ENCODE assay signal across 19 cellular contexts in genomic region chr6:36659271-36659670, GRCh38. TPM values are rescaled to one million over a fixed set of nuclear protein-coding genes. Genes with fewer than 3 reads are reported as not detected.
A peak's percentile ranks its signal among the peaks of the same experiment; 100 is the strongest.
DNase-seq lines count a peak whose midpoint lies in the region; ATAC-seq and TF ChIP-seq lines count a peak whose summit lies in the region.
"Had no signal": no experiment of that assay in that cellular context is flagged by ENCODE, and none has a peak within 500 bp of the region (broad histone marks: within the 10 kb centered on the region; RNA-seq: fewer than 3 reads in every experiment).

No MANE protein-coding gene starts in this region.

- H3K4me1 ChIP-seq in SJSA1 (replicated peaks) (peaks cover 16% of the 10 kb centered on the region), thyroid gland (peaks cover 6 to 9% of the 10 kb centered on the region in 2 donors)

- H3K27me3 ChIP-seq in SJSA1 (replicated peaks): no peaks in the 10 kb centered on the region
- no peaks in the 10 kb centered on the region for H3K27me3 ChIP-seq in thyroid gland

- 57 to 79% methylated on average over 1 of the region's 1 CpG for WGBS in thyroid gland, 2 donors

- no peak overlapping the region for H3K27ac Mint-ChIP-seq in natural killer cell treated with Interleukin-12 subunit alpha and Interleukin-12 subunit beta and Interleukin-15 and Interleukin-18, amount 100 ng/mL, for 72 hours
- H3K27ac Mint-ChIP-seq in natural killer cell: no peak overlapping the region
- H3K27ac Mint-ChIP-seq: B cell had no signal

- TF ChIP-seq POLR2A in thyroid gland (IDR thresholded peaks at IDR 0.05): no peak

- H3K36me3 Mint-ChIP-seq in natural killer cell treated with Interleukin-12 subunit alpha and Interleukin-12 subunit beta and Interleukin-15 and Interleukin-18, amount 100 ng/mL, for 72 hours: no peaks in the 10 kb centered on the region
- no peaks in the 10 kb centered on the region for H3K36me3 Mint-ChIP-seq in natural killer cell

- H3K27ac ChIP-seq in SJSA1 (no peak overlapping the region), thyroid gland (no peak overlapping the region)
- H3K27ac ChIP-seq: parathyroid adenoma had no signal

- no peaks in the 10 kb centered on the region for H3K9me3 Mint-ChIP-seq in natural killer cell treated with Interleukin-12 subunit alpha and Interleukin-12 subunit beta and Interleukin-15 and Interleukin-18, amount 100 ng/mL, for 72 hours
- H3K9me3 Mint-ChIP-seq in natural killer cell: no peaks in the 10 kb centered on the region

- DNase-seq in natural killer cell treated with Interleukin-12 subunit alpha and Interleukin-12 subunit beta and Interleukin-15 and Interleukin-18, amount 100 ng/mL, for 72 hours (ENCODE audit: low spot score): peak; percentile 25
- DNase-seq in natural killer cell: no peak
- DNase-seq in SJSA1 (ENCODE audit: low read depth in 1 of 2, low spot score in 2 of 2): peak; percentile 46 to 67
- DNase-seq in fibroblast of the aortic adventitia (ENCODE audit: low read depth): peak; percentile 99
- no peak for DNase-seq in NCI-H446 (lab: John Stamatoyannopoulos, UW)
- no peak for DNase-seq in thyroid gland
- no peak for DNase-seq in stimulated activated naive CD4-positive, alpha-beta T cell treated with Interleukin-2 at 50 U/mL for 16 hours (lab: John Stamatoyannopoulos, UW)
- DNase-seq in NCI-H524 (lab: John Stamatoyannopoulos, UW): no peak
- DNase-seq: activated gamma-delta T cell; central memory CD4-positive, alpha-beta T cell; GDM1; Kasumi-1; mesendoderm; NCI-H1930 had no signal

- H3K9me3 ChIP-seq in SJSA1 (replicated peaks) (no peaks in the 10 kb centered on the region; the same call in 1 of the 2 replicates), thyroid gland (no peaks in the 10 kb centered on the region)

- ATAC-seq in natural killer cell treated with Interleukin-12 subunit alpha and Interleukin-12 subunit beta and Interleukin-15 and Interleukin-18, amount 100 ng/mL, for 72 hours: no peak
- ATAC-seq in natural killer cell: no peak

- H3K36me3 ChIP-seq in SJSA1 (no peaks in the 10 kb centered on the region), thyroid gland (no peaks in the 10 kb centered on the region)

- H3K4me3 ChIP-seq in SJSA1: no peak overlapping the region
- no peak overlapping the region for H3K4me3 ChIP-seq in fibroblast of the aortic adventitia (ENCODE audit: low read depth, low read length)
- H3K4me3 ChIP-seq in thyroid gland (replicated peaks in 1 of 3): no peak overlapping the region

- peaks cover 0 to 10% of the 10 kb centered on the region in 2 donors for H3K4me1 Mint-ChIP-seq in natural killer cell treated with Interleukin-12 subunit alpha and Interleukin-12 subunit beta and Interleukin-15 and Interleukin-18, amount 100 ng/mL, for 72 hours (ENCODE audit: low read depth in 2 of 2)
- H3K4me1 Mint-ChIP-seq in natural killer cell: no peaks in the 10 kb centered on the region

- intact Hi-C loops in natural killer cell (cut with micrococcal nuclease): no loop called here
- intact Hi-C loops in thyroid gland (cut with DNase I): no loop called here

- no peak for TF ChIP-seq CTCF in natural killer cell (IDR thresholded peaks at IDR 0.05)
- TF ChIP-seq CTCF in fibroblast of the aortic adventitia (IDR thresholded peaks at IDR 0.05; ENCODE audit: insufficient read depth, low read length): no peak
- no peak for TF ChIP-seq CTCF in thyroid gland (IDR thresholded peaks at IDR 0.05)

- H3K27me3 Mint-ChIP-seq in natural killer cell treated with Interleukin-12 subunit alpha and Interleukin-12 subunit beta and Interleukin-15 and Interleukin-18, amount 100 ng/mL, for 72 hours: peaks cover 27 to 28% of the 10 kb centered on the region in 2 donors
- peaks cover 27 to 31% of the 10 kb centered on the region in 2 donors for H3K27me3 Mint-ChIP-seq in natural killer cell (ENCODE audit: low read depth in 2 of 2)

- H3K4me3 Mint-ChIP-seq in natural killer cell treated with Interleukin-12 subunit alpha and Interleukin-12 subunit beta and Interleukin-15 and Interleukin-18, amount 100 ng/mL, for 72 hours: no peak overlapping the region
- no peak overlapping the region for H3K4me3 Mint-ChIP-seq in natural killer cell
- H3K4me3 Mint-ChIP-seq: B cell had no signal

RNA-seq across cellular contexts. Expression of gene CDKN1A, which starts 19.2 kb away (rescaled TPM):
- 100 to 1,000 TPM; 176 to 617 TPM for total RNA-seq in natural killer cell treated with Interleukin-12 subunit alpha and Interleukin-12 subunit beta and Interleukin-15 and Interleukin-18, amount 100 ng/mL, for 72 hours
- 10 to 100 TPM; 19.1 to 40.7 (median 25.4) TPM for total RNA-seq in natural killer cell
- total RNA-seq in SJSA1 (2014; rRNA removed; shearing (Covaris generic)): 125 and 133 TPM in 2 replicates
- 246 and 749 TPM in 2 replicates for total RNA-seq in fibroblast of the aortic adventitia (ENCODE audit: low replicate concordance)
- total RNA-seq in thyroid gland: 10 to 100 TPM; 41.0 to 64.5 (median 61.8) TPM

RNA-seq across cellular contexts. Expression of gene RAB44, which starts 38.4 kb away (rescaled TPM):
- total RNA-seq in natural killer cell treated with Interleukin-12 subunit alpha and Interleukin-12 subunit beta and Interleukin-15 and Interleukin-18, amount 100 ng/mL, for 72 hours: 1 to 10 TPM; 4.1 to 7.9 TPM
- total RNA-seq in natural killer cell: 10 to 100 TPM in 1 of 3 donors, under 1 TPM in 2; 0.09 to 12.9 (median 0.70) TPM
- total RNA-seq in SJSA1 (2014; rRNA removed; shearing (Covaris generic)): not detected in 2 replicates
- total RNA-seq in fibroblast of the aortic adventitia (ENCODE audit: low replicate concordance): not detected in 2 replicates
- total RNA-seq in thyroid gland: under 1 TPM in 1 of 4 donors, not detected in 3; 0.11 TPM
- total RNA-seq: activated CD8-positive, alpha-beta memory T cell treated with anti-CD3 and anti-CD28 coated beads for 36 hours; H1; SK-MEL-5 had no signal

Comparison
In these comparisons a context has a peak if more than half of its experiments do, and no peak if none do; other contexts are left out.
1. DNase-seq: peak in natural killer cell treated with Interleukin-12 subunit alpha and Interleukin-12 subunit beta and Interleukin-15 and Interleukin-18, amount 100 ng/mL, for 72 hours (single experiment), SJSA1 (2 of 2) and fibroblast of the aortic adventitia (single experiment); none in natural killer cell (single experiment), NCI-H446 (0 of 2), thyroid gland (0 of 2), stimulated activated naive CD4-positive, alpha-beta T cell treated with Interleukin-2 at 50 U/mL for 16 hours (single experiment) and NCI-H524 (0 of 2).